Comparison of ENCODE assay signal across 23 cellular contexts in the genomic region with DNA sequence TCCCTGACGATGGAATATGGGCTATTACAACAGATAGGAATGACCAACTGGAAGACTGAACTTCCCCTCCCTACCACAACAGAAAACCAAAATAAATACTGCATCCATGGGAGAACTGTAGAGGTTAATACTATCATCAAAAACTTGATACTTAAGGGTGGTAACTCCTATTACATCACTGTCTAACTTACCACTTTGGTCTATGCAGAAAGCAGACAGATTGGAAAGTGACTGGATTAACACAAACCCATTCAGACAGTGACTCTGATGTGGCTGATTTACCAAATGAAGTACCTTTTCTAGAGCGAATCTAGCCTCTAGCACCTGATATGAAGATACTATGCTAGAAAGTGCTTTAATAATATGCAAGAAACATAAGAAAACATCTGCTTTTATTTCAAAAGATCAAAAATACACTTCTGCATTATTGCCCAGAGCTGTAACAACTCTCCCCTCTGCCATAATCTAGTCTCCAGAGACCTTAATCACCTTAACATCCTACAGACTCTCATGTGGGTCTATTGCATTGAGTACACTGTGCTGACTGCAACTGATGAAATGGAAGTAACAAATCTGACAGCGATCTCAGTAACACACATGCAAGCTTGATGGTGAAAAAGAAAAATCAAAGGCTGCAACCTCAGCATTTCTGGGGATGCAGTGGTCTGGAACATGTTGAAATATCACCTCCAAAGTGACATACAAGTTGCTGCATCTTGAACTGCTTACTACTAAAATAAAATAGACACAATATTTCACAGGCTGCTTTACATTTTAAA.
"Had no signal": no experiment of that assay in that cellular context is flagged by ENCODE, and none has a peak within 500 bp of the region (broad histone marks: within the 10 kb centered on the region; RNA-seq: fewer than 3 reads in every experiment).

No MANE protein-coding gene starts in this region.

- H3K27ac ChIP-seq: colonic mucosa, foreskin keratinocyte, hepatocyte, suprapubic skin, thyroid gland, upper lobe of left lung had no signal

- H3K4me1 Mint-ChIP-seq: naive B cell had no signal

- H3K4me2 ChIP-seq: hepatocyte had no signal

- FAIRE-seq: endothelial cell of umbilical vein had no signal

- H2AFZ ChIP-seq: hepatocyte had no signal

- H3K4me3 ChIP-seq: colonic mucosa, hepatocyte, lung, suprapubic skin, thyroid gland, upper lobe of left lung had no signal

- ATAC-seq: foreskin keratinocyte; left colon; left ventricle myocardium superior; right cardiac atrium; stimulated activated effector memory CD8-positive, alpha-beta T cell treated with anti-CD3 and anti-CD28 coated beads, Interleukin-12 subunit alpha, Interleukin-12 subunit beta, amount 100 ng/mL, for 72 hours; stimulated activated naive CD8-positive, alpha-beta T cell treated with anti-CD3 and anti-CD28 coated beads, Interleukin-15, Interleukin-2, amounts not matched to agents 100 U/mL and 50 U/mL, for 24 hours had no signal

- H3K4me1 ChIP-seq: colonic mucosa, foreskin keratinocyte, upper lobe of left lung had no signal

- H3K4me3 Mint-ChIP-seq: endodermal cell, naive B cell, neural crest cell had no signal

- H3K27me3 ChIP-seq: colonic mucosa, foreskin keratinocyte, hepatocyte, suprapubic skin, thyroid gland, upper lobe of left lung had no signal

- DNase-seq: colonic mucosa; dermis blood vessel endothelial cell; endodermal cell; erythroblast; foreskin keratinocyte; head of caudate nucleus; left colon; left ventricle myocardium superior; mesenchymal stem cell; naive B cell; right cardiac atrium; stimulated activated CD4-positive, alpha-beta T cell treated with anti-CD3 and anti-CD28 coated beads, Interleukin-4, amount 100 ng/mL, for 1 hour; stimulated activated CD8-positive, alpha-beta memory T cell treated with anti-CD3 and anti-CD28 coated beads, Interleukin-4, amount 100 ng/mL, for 48 hours; stimulated activated naive CD8-positive, alpha-beta T cell treated with anti-CD3 and anti-CD28 coated beads, Interleukin-15, Interleukin-2, amounts not matched to agents 100 U/mL and 50 U/mL, for 24 hours; thyroid gland; upper lobe of left lung had no signal

- H3K27ac Mint-ChIP-seq: endodermal cell; naive B cell; progenitor cell of endocrine pancreas; stimulated activated effector memory CD8-positive, alpha-beta T cell treated with anti-CD3 and anti-CD28 coated beads, Interleukin-12 subunit alpha, Interleukin-12 subunit beta, amount 100 ng/mL, for 72 hours had no signal

- H3K36me3 ChIP-seq: colonic mucosa, suprapubic skin, thyroid gland, upper lobe of left lung had no signal

- H3K27me3 Mint-ChIP-seq: progenitor cell of endocrine pancreas had no signal

- H3K79me2 ChIP-seq: hepatocyte had no signal

- H3K36me3 Mint-ChIP-seq: naive B cell; stimulated activated effector memory CD8-positive, alpha-beta T cell treated with anti-CD3 and anti-CD28 coated beads, Interleukin-12 subunit alpha, Interleukin-12 subunit beta, amount 100 ng/mL, for 72 hours had no signal

- H3K9me3 Mint-ChIP-seq: neural crest cell; stimulated activated effector memory CD8-positive, alpha-beta T cell treated with anti-CD3 and anti-CD28 coated beads, Interleukin-12 subunit alpha, Interleukin-12 subunit beta, amount 100 ng/mL, for 72 hours had no signal

- H3K9me3 ChIP-seq: colonic mucosa, suprapubic skin, thyroid gland, upper lobe of left lung had no signal
